Comparison of ENCODE assay signal across 15 cellular contexts in genomic region chr9:14466429-14466818, GRCh38.
A peak's percentile ranks its signal among the peaks of the same experiment; 100 is the strongest.
DNase-seq lines count a peak whose midpoint lies in the region; ATAC-seq, FAIRE-seq and TF ChIP-seq lines count a peak whose summit lies in the region.
"Had no signal": no experiment of that assay in that cellular context is flagged by ENCODE, and none has a peak within 500 bp of the region (broad histone marks: within the 10 kb centered on the region; RNA-seq: fewer than 3 reads in every experiment).

No MANE protein-coding gene starts in this region.

- peak overlapping the region; percentile 89 for H2BK120ac ChIP-seq in H1 (replicated peaks; ENCODE audit: low read depth, low read length)

- H2AK5ac ChIP-seq in H1 (ENCODE audit: low read depth, low read length): no peak overlapping the region

- TF ChIP-seq POLR2A in H1 (IDR thresholded peaks at IDR 0.05; ENCODE audit: control extremely low read depth in 1 of 2, low read depth in 2 of 2, low read length in 2 of 2): no peak

- H3K36me3 Mint-ChIP-seq in neural progenitor cell (peaks cover 2% of the 10 kb centered on the region), Calu3 (ENCODE audit: insufficient read depth, unreplicated experiment) (no peaks in the 10 kb centered on the region)
- H3K36me3 Mint-ChIP-seq: CD14-positive monocyte had no signal

- H3F3A ChIP-seq in neural progenitor cell (ENCODE audit: low read depth): peaks cover 17% of the 10 kb centered on the region

- H3K4me3 ChIP-seq in H1 (ENCODE audit: extremely low read depth in 1 of 4, insufficient read depth in 2 of 4, low read depth in 3 of 4, low read length in 4 of 4) (no peak overlapping the region), neural progenitor cell (no peak overlapping the region)
- H3K4me3 ChIP-seq: GM23248 had no signal

- H3K14ac ChIP-seq in H1 (ENCODE audit: insufficient read length): no peak overlapping the region

- H3K27me3 Mint-ChIP-seq in neural progenitor cell (ENCODE audit: insufficient read depth, low read depth) (peaks cover 7% of the 10 kb centered on the region), Calu3 (ENCODE audit: unreplicated experiment) (peaks cover 35% of the 10 kb centered on the region)

- POLR2A ChIA-PET in H1 (lab: Charles Lee; ENCODE audit: partially characterized antibody): interaction anchor here (0.9 kb wide), 1 partner anchor 119 kb away, joined by 3 read pairs; no protein-coding TSS in a partner anchor

- H3K9me3 ChIP-seq in H1 (ENCODE audit: insufficient read depth in 2 of 2, low read depth in 1 of 2, low read length in 1 of 2): no peaks in the 10 kb centered on the region
- H3K9me3 ChIP-seq in neural progenitor cell (ENCODE audit: low read depth): no peaks in the 10 kb centered on the region

- H3K36me3 ChIP-seq in H1 (ENCODE audit: control insufficient read depth in 2 of 4, insufficient read depth in 4 of 4, low read length in 3 of 4) (no peaks in the 10 kb centered on the region), neural progenitor cell (no peaks in the 10 kb centered on the region)

- peak overlapping the region; percentile 98 for H3K18ac ChIP-seq in H1 (ENCODE audit: extremely low read depth, low read length)

- no peak for FAIRE-seq in H1 (lab: Jason Lieb, UNC)
- FAIRE-seq: GM18507 had no signal

- H3K4me2 ChIP-seq in H1 (ENCODE audit: insufficient read depth in 1 of 2, low read depth in 2 of 2, low read length in 2 of 2): peak overlapping the region; percentile 41 to 46
- peak overlapping the region; percentile 46 for H3K4me2 ChIP-seq in neural progenitor cell

- in situ Hi-C loops in G401 (cut with HindIII; ENCODE audit: low sequenced_read_pairs): no loop called here

- no peak overlapping the region for H3K23ac ChIP-seq in H1 (ENCODE audit: insufficient read length)

- H3K79me1 ChIP-seq in H1 (ENCODE audit: low read depth, low read length): no peaks in the 10 kb centered on the region

- peak overlapping the region; percentile 85; the same call in 1 of the 2 replicates for H2BK12ac ChIP-seq in H1 (ENCODE audit: low read depth, low read length)

- TF ChIP-seq EP300 in H1 (IDR thresholded peaks at IDR 0.05; ENCODE audit: borderline replicate concordance in 1 of 2, low read depth in 2 of 2, low read length in 2 of 2): no peak

- H2AFZ ChIP-seq in H1 (ENCODE audit: low read length): peak overlapping the region; percentile 66
- H2AFZ ChIP-seq in neural progenitor cell (replicated peaks): peak overlapping the region; percentile 60
- H2AFZ ChIP-seq: GM23248 had no signal

- H4K5ac ChIP-seq in H1 (ENCODE audit: insufficient read length, low read depth, low read length): no peak overlapping the region

- H2BK15ac ChIP-seq in H1 (ENCODE audit: low read length): peak overlapping the region; percentile 95; the same call in 1 of the 2 replicates

- DNase-seq in G401 (ENCODE audit: low spot score): peak; percentile 11
- DNase-seq in NCI-H146 (lab: John Stamatoyannopoulos, UW): peak; percentile 17
- no peak for DNase-seq in H1 (ENCODE audit: low read depth in 1 of 2, low spot score in 2 of 2)
- DNase-seq in neural progenitor cell (ENCODE audit: low spot score): peak; percentile 40
- DNase-seq in NCI-H1417 (lab: John Stamatoyannopoulos, UW): no peak
- no peak for DNase-seq in Calu3
- no peak for DNase-seq in cortex of kidney (lab: John Stamatoyannopoulos, UW)
- DNase-seq: COR-L47, HFFc6, NCI-H187, SIG-M5 had no signal

- H3K4me1 Mint-ChIP-seq in neural progenitor cell: peaks cover 18% of the 10 kb centered on the region
- H3K4me1 Mint-ChIP-seq in Calu3 (ENCODE audit: low read depth, unreplicated experiment): peaks cover 32% of the 10 kb centered on the region
- H3K4me1 Mint-ChIP-seq: CD14-positive monocyte had no signal

- TF ChIP-seq CTCF in H1 (IDR thresholded peaks at IDR 0.05; ENCODE audit: control extremely low read depth in 1 of 3, insufficient read depth in 1 of 3, low read depth in 1 of 3, low read length in 3 of 3) (no peak), neural progenitor cell (IDR thresholded peaks at IDR 0.05) (no peak), Calu3 (IDR thresholded peaks at IDR 0.05; ENCODE audit: unreplicated experiment) (no peak)

- 56% methylated on average over 7 of the region's 7 CpGs; no CpG with 5 or more reads in 1 of the 2 experiments for WGBS in H1 (ENCODE audit: extremely low coverage in 1 of 2, insufficient coverage in 1 of 2, insufficient read length in 1 of 2, insufficient replicate concordance in 2 of 2, low coverage in 1 of 2, low lambda C conversion rate in 2 of 2, missing lambda C conversion rate in 1 of 2), 2 experiments

- H3K79me2 ChIP-seq in H1 (ENCODE audit: control insufficient read depth in 1 of 2, insufficient read depth in 2 of 2, low read length in 2 of 2) (no peaks in the 10 kb centered on the region), neural progenitor cell (ENCODE audit: low read depth) (no peaks in the 10 kb centered on the region)

- peaks cover 5% of the 10 kb centered on the region for H3K9me3 Mint-ChIP-seq in neural progenitor cell
- no peaks in the 10 kb centered on the region for H3K9me3 Mint-ChIP-seq in Calu3 (ENCODE audit: low read depth, unreplicated experiment)
- H3K9me3 Mint-ChIP-seq: HFFc6 had no signal

- no peak for ATAC-seq in HG02973 (IDR thresholded peaks at IDR 0.05; ENCODE audit: unreplicated experiment)

- H3K4me3 Mint-ChIP-seq in neural progenitor cell (no peak overlapping the region), Calu3 (ENCODE audit: low read depth, unreplicated experiment) (no peak overlapping the region)
- H3K4me3 Mint-ChIP-seq: CD14-positive monocyte, HFFc6 had no signal

- peak overlapping the region; percentile 96 for H2BK20ac ChIP-seq in H1 (ENCODE audit: low read length)

- CTCF ChIA-PET in H1 (lab: Charles Lee; ENCODE audit: partially characterized antibody): interaction anchor here (0.6 to 4.5 kb wide), 39 partner anchors 9 to 333 kb away, joined by 3 to 41 read pairs (median 7); no protein-coding TSS in a partner anchor
- CTCF ChIA-PET in Calu3 (lab: Charles Lee): interaction anchor here (1.0 to 1.3 kb wide), 3 partner anchors 186 to 302 kb away, joined by 3 to 8 read pairs (median 5); no protein-coding TSS in a partner anchor

- H3K9ac ChIP-seq in H1 (replicated peaks in 1 of 4; ENCODE audit: extremely low read depth in 1 of 4, low read depth in 3 of 4, low read length in 3 of 4) (no peak overlapping the region), neural progenitor cell (no peak overlapping the region)
- H3K9ac ChIP-seq: GM23248 had no signal

- no peak overlapping the region for H3K56ac ChIP-seq in H1 (replicated peaks; ENCODE audit: insufficient read length, low read depth, low read length)

- no peak overlapping the region for H4K8ac ChIP-seq in H1 (ENCODE audit: extremely low read depth, insufficient read depth, low read length)

- H4K91ac ChIP-seq in H1 (replicated peaks; ENCODE audit: insufficient read length, low read length): peak overlapping the region; percentile 50

- H3K27ac ChIP-seq in H1 (ENCODE audit: low read depth, low read length) (no peak overlapping the region), neural progenitor cell (no peak overlapping the region)
- H3K27ac ChIP-seq: GM23248 had no signal

- BruUV-seq in Calu3 (replicated peaks; lab: Mats Ljungman, UMichigan): no TSS peak

- peaks cover 6 to 15% (median 11%) of the 10 kb centered on the region in 4 experiments for H3K4me1 ChIP-seq in H1 (replicated peaks in 1 of 4; ENCODE audit: control insufficient read depth in 3 of 4, insufficient read depth in 4 of 4, low read length in 3 of 4)
- H3K4me1 ChIP-seq in neural progenitor cell: peaks cover 16% of the 10 kb centered on the region

- peak overlapping the region; percentile 82; the same call in 1 of the 2 replicates for H2BK5ac ChIP-seq in H1 (ENCODE audit: low read depth, low read length)

- TF ChIP-seq RAD21 in H1 (IDR thresholded peaks at IDR 0.05 in 1 of 2, conservative IDR thresholded peaks at IDR 0.05 in 1 of 2; ENCODE audit: low read depth in 2 of 2, low read length in 2 of 2): no peak; a peak in 1 of 4 replicates

- 0 out of 2 replicates have a peak, but pooled peaks cover 3% of the 10 kb centered on the region for H3K23me2 ChIP-seq in H1 (ENCODE audit: low read depth, low read length)

- peak overlapping the region; percentile 29 for H3K27ac Mint-ChIP-seq in neural progenitor cell
- H3K27ac Mint-ChIP-seq in Calu3 (ENCODE audit: unreplicated experiment): no peak overlapping the region
- H3K27ac Mint-ChIP-seq: CD14-positive monocyte, HFFc6 had no signal

- H3K27me3 ChIP-seq in H1 (replicated peaks in 1 of 4; ENCODE audit: control insufficient read depth in 3 of 4, extremely low read depth in 1 of 4, insufficient read depth in 3 of 4, low read length in 3 of 4): no peaks in the 10 kb centered on the region
- H3K27me3 ChIP-seq in neural progenitor cell: no peaks in the 10 kb centered on the region

- no peak overlapping the region for H3K4ac ChIP-seq in H1 (replicated peaks; ENCODE audit: insufficient read length, low read depth, low read length)

- H4K20me1 ChIP-seq in H1 (replicated peaks in 1 of 2; ENCODE audit: control insufficient read depth in 1 of 2, insufficient read depth in 2 of 2, low read length in 2 of 2) (no peaks in the 10 kb centered on the region), neural progenitor cell (ENCODE audit: low read depth) (no peaks in the 10 kb centered on the region)

- intact Hi-C loops in Calu3 (cut with micrococcal nuclease; ENCODE audit: unreplicated experiment): loop anchor here (10.0 kb wide), 1 partner anchor 148 kb away; no protein-coding TSS in a partner anchor

TF ChIP-seq in H1, 55 proteins besides CTCF, POLR2A, EP300 and RAD21:
- TF ChIP-seq JUND (IDR thresholded peaks at IDR 0.05; ENCODE audit: low read length) (no peak), TAF1 (IDR thresholded peaks at IDR 0.05; ENCODE audit: low read depth, low read length) (no peak), RXRA (IDR thresholded peaks at IDR 0.05; ENCODE audit: insufficient read depth, low read depth, low read length) (no peak), SP1 (IDR thresholded peaks at IDR 0.05; ENCODE audit: low read depth, low read length) (0 out of 2 replicates have a peak, but pooled peaks have one; percentile 8), SRF (IDR thresholded peaks at IDR 0.05; ENCODE audit: low read depth, low read length) (no peak), SUZ12 (IDR thresholded peaks at IDR 0.05; ENCODE audit: low read length) (no peak)

Comparison
In these comparisons a context has a peak if more than half of its experiments do, and no peak if none do; other contexts are left out.
1. DNase-seq: peak in G401 (single experiment), NCI-H146 (single experiment) and neural progenitor cell (single experiment); none in H1 (0 of 2), NCI-H1417 (0 of 3), Calu3 (single experiment) and cortex of kidney (single experiment).